14 cellular contexts compared by ENCODE assay signal in genomic region chr2:126673215-126673614, GRCh38. TPM values are rescaled to one million over a fixed set of nuclear protein-coding genes. Genes with fewer than 3 reads are reported as not detected.
A peak's percentile ranks its signal among the peaks of the same experiment; 100 is the strongest.
DNase-seq lines count a peak whose midpoint lies in the region; ATAC-seq and TF ChIP-seq lines count a peak whose summit lies in the region.
"Had no signal": no experiment of that assay in that cellular context is flagged by ENCODE, and none has a peak within 500 bp of the region (broad histone marks: within the 10 kb centered on the region; RNA-seq: fewer than 3 reads in every experiment).

No MANE protein-coding gene starts in this region.

- no peaks in the 10 kb centered on the region for H3K9me3 ChIP-seq in CD8-positive, alpha-beta T cell (ENCODE audit: low read length)
- H3K9me3 ChIP-seq in parathyroid adenoma (ENCODE audit: control insufficient read depth, low read length) = no peaks in the 10 kb centered on the region

- peaks cover 23% of the 10 kb centered on the region for H3K36me3 Mint-ChIP-seq in activated naive CD8-positive, alpha-beta T cell
- H3K36me3 Mint-ChIP-seq in activated naive CD8-positive, alpha-beta T cell treated with anti-CD3 and anti-CD28 coated beads, Interleukin-2, amount 50 U/mL, for 24 hours (ENCODE audit: low read depth) = peaks cover 63% of the 10 kb centered on the region
- H3K36me3 Mint-ChIP-seq in CD8-positive, alpha-beta T cell = peaks cover 88% of the 10 kb centered on the region

- peak overlapping the region; percentile 54 for H3K27ac Mint-ChIP-seq in activated naive CD8-positive, alpha-beta T cell
- no peak overlapping the region for H3K27ac Mint-ChIP-seq in activated naive CD8-positive, alpha-beta T cell treated with anti-CD3 and anti-CD28 coated beads, Interleukin-2, amount 50 U/mL, for 24 hours
- peak overlapping the region; percentile 49 for H3K27ac Mint-ChIP-seq in CD8-positive, alpha-beta T cell
- H3K27ac Mint-ChIP-seq: B cell, HFFc6 had no signal

- peak overlapping the region; percentile 56 for H2AFZ ChIP-seq in parathyroid adenoma

- H3K4me3 Mint-ChIP-seq in activated naive CD8-positive, alpha-beta T cell = no peak overlapping the region
- no peak overlapping the region for H3K4me3 Mint-ChIP-seq in activated naive CD8-positive, alpha-beta T cell treated with anti-CD3 and anti-CD28 coated beads, Interleukin-2, amount 50 U/mL, for 24 hours
- no peak overlapping the region for H3K4me3 Mint-ChIP-seq in CD8-positive, alpha-beta T cell
- H3K4me3 Mint-ChIP-seq: B cell, HFFc6 had no signal

- no peak overlapping the region for H3K9ac ChIP-seq in parathyroid adenoma

- H3K27me3 ChIP-seq in CD8-positive, alpha-beta T cell (ENCODE audit: insufficient read depth, low read length) = no peaks in the 10 kb centered on the region
- no peaks in the 10 kb centered on the region for H3K27me3 ChIP-seq in parathyroid adenoma (ENCODE audit: control insufficient read depth, insufficient read depth, low read length)

- peaks cover 5% of the 10 kb centered on the region for H3K9me3 Mint-ChIP-seq in activated naive CD8-positive, alpha-beta T cell (ENCODE audit: low read depth)
- peaks cover 6% of the 10 kb centered on the region for H3K9me3 Mint-ChIP-seq in activated naive CD8-positive, alpha-beta T cell treated with anti-CD3 and anti-CD28 coated beads, Interleukin-2, amount 50 U/mL, for 24 hours
- peaks cover 9% of the 10 kb centered on the region for H3K9me3 Mint-ChIP-seq in CD8-positive, alpha-beta T cell

- H3K4me2 ChIP-seq in parathyroid adenoma (ENCODE audit: low read length) = no peak overlapping the region

- H3K4me1 ChIP-seq in CD8-positive, alpha-beta T cell (ENCODE audit: insufficient read depth, low read length) = peaks cover 50% of the 10 kb centered on the region
- peaks cover 6% of the 10 kb centered on the region for H3K4me1 ChIP-seq in parathyroid adenoma

- H3K36me3 ChIP-seq in CD8-positive, alpha-beta T cell (ENCODE audit: insufficient read depth, low read length) = peaks cover 21% of the 10 kb centered on the region
- no peaks in the 10 kb centered on the region for H3K36me3 ChIP-seq in parathyroid adenoma (ENCODE audit: control insufficient read depth, insufficient read depth, low read length)

- POLR2A ChIA-PET in CD8-positive, alpha-beta T cell (lab: Charles Lee) = no interaction called here

- no peak for TF ChIP-seq CTCF in CD8-positive, alpha-beta T cell (IDR thresholded peaks at IDR 0.05)
- no peak for TF ChIP-seq CTCF in parathyroid adenoma (IDR thresholded peaks at IDR 0.05)

- CTCF ChIA-PET in CD8-positive, alpha-beta T cell (lab: Charles Lee) = interaction anchor here (0.6 kb wide), 1 partner anchor 11 kb away, joined by 4 read pairs; no protein-coding TSS in a partner anchor

- no peak for ATAC-seq in activated naive CD8-positive, alpha-beta T cell treated with anti-CD3 and anti-CD28 coated beads, Interleukin-2, amount 50 U/mL, for 24 hours
- no peak for ATAC-seq in CD8-positive, alpha-beta T cell
- ATAC-seq: GM12878, HepG2 had no signal

- intact Hi-C loops in CD8-positive, alpha-beta T cell (cut with DNase I, micrococcal nuclease) = no loop called here

- peaks cover 68% of the 10 kb centered on the region for H3K4me1 Mint-ChIP-seq in activated naive CD8-positive, alpha-beta T cell (ENCODE audit: low read depth)
- peaks cover 53% of the 10 kb centered on the region for H3K4me1 Mint-ChIP-seq in activated naive CD8-positive, alpha-beta T cell treated with anti-CD3 and anti-CD28 coated beads, Interleukin-2, amount 50 U/mL, for 24 hours
- H3K4me1 Mint-ChIP-seq in CD8-positive, alpha-beta T cell (ENCODE audit: low read depth) = peaks cover 74% of the 10 kb centered on the region

- H3K27me3 Mint-ChIP-seq in activated naive CD8-positive, alpha-beta T cell = no peaks in the 10 kb centered on the region
- H3K27me3 Mint-ChIP-seq in activated naive CD8-positive, alpha-beta T cell treated with anti-CD3 and anti-CD28 coated beads, Interleukin-2, amount 50 U/mL, for 24 hours = no peaks in the 10 kb centered on the region
- no peaks in the 10 kb centered on the region for H3K27me3 Mint-ChIP-seq in CD8-positive, alpha-beta T cell (ENCODE audit: low read depth)
- H3K27me3 Mint-ChIP-seq: B cell had no signal

- no peak overlapping the region for H3K27ac ChIP-seq in CD8-positive, alpha-beta T cell (ENCODE audit: low read depth, low read length)
- H3K27ac ChIP-seq in parathyroid adenoma = no peak overlapping the region
- H3K27ac ChIP-seq: C4-2B had no signal

- no peak for DNase-seq in activated naive CD8-positive, alpha-beta T cell treated with anti-CD3 and anti-CD28 coated beads, Interleukin-2, amount 50 U/mL, for 24 hours
- DNase-seq in CD8-positive, alpha-beta T cell = no peak
- DNase-seq in left kidney (ENCODE audit: low read depth, low spot score) (peak; percentile 50), C1 segment of cervical spinal cord (lab: John Stamatoyannopoulos, UW) (no peak)
- no peak for DNase-seq in stimulated activated CD4-positive, alpha-beta T cell treated with anti-CD3 and anti-CD28 coated beads, Interleukin-1b, Interleukin-23, amount 100 ng/mL, for 48 hours
- DNase-seq: DMS53, HCEC 1CT, HFFc6 had no signal

- no peaks in the 10 kb centered on the region for H3K79me2 ChIP-seq in parathyroid adenoma

- H3K4me3 ChIP-seq in CD8-positive, alpha-beta T cell (ENCODE audit: low read depth, low read length) = no peak overlapping the region
- H3K4me3 ChIP-seq in parathyroid adenoma (ENCODE audit: low read depth, low read length) = no peak overlapping the region
- H3K4me3 ChIP-seq: GM12878 had no signal

RNA-seq across cellular contexts. Expression of gene GYPC, which starts 17.3 kb away (rescaled TPM):
- 100 to 1,000 TPM; 191 to 195 TPM for total RNA-seq in CD8-positive, alpha-beta T cell
- total RNA-seq: HepG2 had no signal
